Comparison of ENCODE assay signal across 1 cellular context in the genomic region with DNA sequence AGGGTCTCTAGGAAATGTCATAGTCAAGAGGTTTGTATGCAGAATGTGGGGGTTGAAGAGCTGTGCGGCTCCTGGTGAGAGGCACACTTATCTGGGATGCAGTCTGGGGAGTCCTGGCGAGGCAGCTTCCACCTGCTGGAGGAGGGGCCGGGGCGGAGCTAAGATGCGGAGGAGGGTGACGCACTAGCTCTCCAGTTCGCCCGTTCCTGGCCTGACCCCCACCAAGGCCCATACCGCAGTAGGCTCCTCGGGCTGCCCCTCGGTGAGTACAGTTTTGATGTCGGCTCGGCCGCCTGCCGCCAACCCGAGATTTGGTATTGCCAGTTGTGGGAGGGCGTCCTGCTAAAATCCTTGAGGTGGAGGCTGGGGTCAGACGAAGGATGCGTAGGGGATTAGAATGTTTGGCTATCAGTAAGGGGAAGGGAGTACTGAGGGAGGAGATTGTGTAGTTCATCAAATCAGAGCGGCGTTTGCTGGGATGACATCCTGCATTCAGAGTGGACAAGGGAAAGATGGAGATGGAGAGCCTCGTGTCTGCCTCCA.
TF ChIP-seq lines count a peak whose summit lies in the region.

SCG5 (plus strand) TSS at position 194 of the 543 bp plus-strand sequence. CDS start 1,883 bp downstream, outside the sequence.

TF ChIP-seq in K562, 482 proteins besides CTCF, POLR2A, EP300 and RAD21 (continued from another document and continues in another):
- TF ChIP-seq, protein P1, sequence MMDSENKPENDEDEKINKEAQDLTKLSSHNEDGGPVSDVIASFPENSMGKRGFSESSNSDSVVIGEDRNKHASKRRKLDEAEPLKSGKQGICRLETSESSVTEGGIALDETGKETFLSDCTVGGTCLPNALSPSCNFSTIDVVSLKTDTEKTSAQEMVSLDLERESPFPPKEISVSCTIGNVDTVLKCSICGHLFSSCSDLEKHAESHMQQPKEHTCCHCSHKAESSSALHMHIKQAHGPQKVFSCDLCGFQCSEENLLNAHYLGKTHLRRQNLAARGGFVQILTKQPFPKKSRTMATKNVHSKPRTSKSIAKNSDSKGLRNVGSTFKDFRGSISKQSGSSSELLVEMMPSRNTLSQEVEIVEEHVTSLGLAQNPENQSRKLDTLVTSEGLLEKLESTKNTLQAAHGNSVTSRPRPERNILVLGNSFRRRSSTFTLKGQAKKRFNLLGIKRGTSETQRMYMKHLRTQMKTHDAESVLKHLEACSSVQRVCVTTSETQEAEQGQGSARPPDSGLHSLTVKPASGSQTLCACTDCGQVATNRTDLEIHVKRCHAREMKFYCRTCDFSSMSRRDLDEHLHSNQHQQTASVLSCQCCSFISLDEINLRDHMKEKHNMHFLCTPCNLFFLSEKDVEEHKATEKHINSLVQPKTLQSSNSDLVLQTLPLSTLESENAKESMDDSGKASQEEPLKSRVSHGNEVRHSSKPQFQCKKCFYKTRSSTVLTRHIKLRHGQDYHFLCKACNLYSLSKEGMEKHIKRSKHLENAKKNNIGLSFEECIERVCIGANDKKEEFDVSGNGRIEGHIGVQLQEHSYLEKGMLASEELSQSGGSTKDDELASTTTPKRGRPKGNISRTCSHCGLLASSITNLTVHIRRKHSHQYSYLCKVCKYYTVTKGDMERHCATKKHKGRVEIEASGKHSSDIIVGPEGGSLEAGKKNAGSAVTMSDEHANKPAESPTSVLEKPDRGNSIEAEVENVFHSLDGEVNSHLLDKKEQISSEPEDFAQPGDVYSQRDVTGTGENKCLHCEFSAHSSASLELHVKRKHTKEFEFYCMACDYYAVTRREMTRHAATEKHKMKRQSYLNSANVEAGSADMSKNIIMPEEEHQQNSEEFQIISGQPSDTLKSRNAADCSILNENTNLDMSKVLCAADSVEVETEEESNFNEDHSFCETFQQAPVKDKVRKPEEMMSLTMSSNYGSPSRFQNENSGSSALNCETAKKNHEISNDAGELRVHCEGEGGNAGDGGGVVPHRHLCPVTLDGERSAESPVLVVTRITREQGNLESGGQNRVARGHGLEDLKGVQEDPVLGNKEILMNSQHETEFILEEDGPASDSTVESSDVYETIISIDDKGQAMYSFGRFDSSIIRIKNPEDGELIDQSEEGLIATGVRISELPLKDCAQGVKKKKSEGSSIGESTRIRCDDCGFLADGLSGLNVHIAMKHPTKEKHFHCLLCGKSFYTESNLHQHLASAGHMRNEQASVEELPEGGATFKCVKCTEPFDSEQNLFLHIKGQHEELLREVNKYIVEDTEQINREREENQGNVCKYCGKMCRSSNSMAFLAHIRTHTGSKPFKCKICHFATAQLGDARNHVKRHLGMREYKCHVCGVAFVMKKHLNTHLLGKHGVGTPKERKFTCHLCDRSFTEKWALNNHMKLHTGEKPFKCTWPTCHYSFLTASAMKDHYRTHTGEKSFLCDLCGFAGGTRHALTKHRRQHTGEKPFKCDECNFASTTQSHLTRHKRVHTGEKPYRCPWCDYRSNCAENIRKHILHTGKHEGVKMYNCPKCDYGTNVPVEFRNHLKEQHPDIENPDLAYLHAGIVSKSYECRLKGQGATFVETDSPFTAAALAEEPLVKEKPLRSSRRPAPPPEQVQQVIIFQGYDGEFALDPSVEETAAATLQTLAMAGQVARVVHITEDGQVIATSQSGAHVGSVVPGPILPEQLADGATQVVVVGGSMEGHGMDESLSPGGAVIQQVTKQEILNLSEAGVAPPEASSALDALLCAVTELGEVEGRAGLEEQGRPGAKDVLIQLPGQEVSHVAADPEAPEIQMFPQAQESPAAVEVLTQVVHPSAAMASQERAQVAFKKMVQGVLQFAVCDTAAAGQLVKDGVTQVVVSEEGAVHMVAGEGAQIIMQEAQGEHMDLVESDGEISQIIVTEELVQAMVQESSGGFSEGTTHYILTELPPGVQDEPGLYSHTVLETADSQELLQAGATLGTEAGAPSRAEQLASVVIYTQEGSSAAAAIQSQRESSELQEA (IDR thresholded peaks at IDR 0.05; ENCODE audit: low read depth) = no peak
- peak; percentile 20 for TF ChIP-seq PRDM10 (IDR thresholded peaks at IDR 0.05; ENCODE audit: partially characterized antibody)
- TF ChIP-seq MXD1 (CRISPR knock-in tag; IDR thresholded peaks at IDR 0.05; ENCODE audit: borderline replicate concordance, poor library complexity, severe bottlenecking) = no peak
- TF ChIP-seq MAZ (CRISPR knock-in tag; conservative IDR thresholded peaks at IDR 0.05 in 1 of 2, IDR thresholded peaks at IDR 0.05 in 1 of 2) = no peak
- no peak for TF ChIP-seq HDAC6 (IDR thresholded peaks at IDR 0.05; ENCODE audit: low read depth, low read length)
- no peak for TF ChIP-seq IRF1 (CRISPR knock-in tag; IDR thresholded peaks at IDR 0.05; ENCODE audit: borderline replicate concordance)
- TF ChIP-seq POLR2AphosphoS2 (IDR thresholded peaks at IDR 0.05; ENCODE audit: low read length) = peak; percentile 98
- TF ChIP-seq EGR1 (conservative IDR thresholded peaks at IDR 0.05) = peak; percentile 68; the same call in 1 of the 2 replicates
- no peak for TF ChIP-seq ZKSCAN8 (CRISPR knock-in tag; IDR thresholded peaks at IDR 0.05)
- TF ChIP-seq NFIC (IDR thresholded peaks at IDR 0.05) = no peak
- no peak for TF ChIP-seq GTF2B (IDR thresholded peaks at IDR 0.05; ENCODE audit: extremely low read depth, insufficient read length)
- no peak for TF ChIP-seq FOXK2 (conservative IDR thresholded peaks at IDR 0.05 in 1 of 2, IDR thresholded peaks at IDR 0.05 in 1 of 2; ENCODE audit: low read depth in 2 of 2)
- TF ChIP-seq ELF1 (tag; IDR thresholded peaks at IDR 0.05) = no peak
- peak; percentile 47; the same call in 1 of the 2 replicates for TF ChIP-seq ILF3 (IDR thresholded peaks at IDR 0.05; ENCODE audit: borderline replicate concordance)
- TF ChIP-seq ZNF592 (IDR thresholded peaks at IDR 0.05) = no peak
- TF ChIP-seq RB1 (IDR thresholded peaks at IDR 0.05; ENCODE audit: low read depth) = no peak
- TF ChIP-seq, protein P2, sequence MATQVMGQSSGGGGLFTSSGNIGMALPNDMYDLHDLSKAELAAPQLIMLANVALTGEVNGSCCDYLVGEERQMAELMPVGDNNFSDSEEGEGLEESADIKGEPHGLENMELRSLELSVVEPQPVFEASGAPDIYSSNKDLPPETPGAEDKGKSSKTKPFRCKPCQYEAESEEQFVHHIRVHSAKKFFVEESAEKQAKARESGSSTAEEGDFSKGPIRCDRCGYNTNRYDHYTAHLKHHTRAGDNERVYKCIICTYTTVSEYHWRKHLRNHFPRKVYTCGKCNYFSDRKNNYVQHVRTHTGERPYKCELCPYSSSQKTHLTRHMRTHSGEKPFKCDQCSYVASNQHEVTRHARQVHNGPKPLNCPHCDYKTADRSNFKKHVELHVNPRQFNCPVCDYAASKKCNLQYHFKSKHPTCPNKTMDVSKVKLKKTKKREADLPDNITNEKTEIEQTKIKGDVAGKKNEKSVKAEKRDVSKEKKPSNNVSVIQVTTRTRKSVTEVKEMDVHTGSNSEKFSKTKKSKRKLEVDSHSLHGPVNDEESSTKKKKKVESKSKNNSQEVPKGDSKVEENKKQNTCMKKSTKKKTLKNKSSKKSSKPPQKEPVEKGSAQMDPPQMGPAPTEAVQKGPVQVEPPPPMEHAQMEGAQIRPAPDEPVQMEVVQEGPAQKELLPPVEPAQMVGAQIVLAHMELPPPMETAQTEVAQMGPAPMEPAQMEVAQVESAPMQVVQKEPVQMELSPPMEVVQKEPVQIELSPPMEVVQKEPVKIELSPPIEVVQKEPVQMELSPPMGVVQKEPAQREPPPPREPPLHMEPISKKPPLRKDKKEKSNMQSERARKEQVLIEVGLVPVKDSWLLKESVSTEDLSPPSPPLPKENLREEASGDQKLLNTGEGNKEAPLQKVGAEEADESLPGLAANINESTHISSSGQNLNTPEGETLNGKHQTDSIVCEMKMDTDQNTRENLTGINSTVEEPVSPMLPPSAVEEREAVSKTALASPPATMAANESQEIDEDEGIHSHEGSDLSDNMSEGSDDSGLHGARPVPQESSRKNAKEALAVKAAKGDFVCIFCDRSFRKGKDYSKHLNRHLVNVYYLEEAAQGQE (CRISPR knock-in tag; IDR thresholded peaks at IDR 0.05; ENCODE audit: low read depth) = no peak
- no peak for TF ChIP-seq NFXL1 (CRISPR knock-in tag; IDR thresholded peaks at IDR 0.05)
- TF ChIP-seq ZNF764 (CRISPR knock-in tag; IDR thresholded peaks at IDR 0.05; ENCODE audit: low read depth) = no peak
- TF ChIP-seq ZNF445 (CRISPR knock-in tag; IDR thresholded peaks at IDR 0.05; ENCODE audit: low read depth) = no peak
- TF ChIP-seq CTCFL (IDR thresholded peaks at IDR 0.05; ENCODE audit: borderline replicate concordance, insufficient read depth, low read depth, low read length, poor library complexity, severe bottlenecking) = no peak
- TF ChIP-seq, protein P3, sequence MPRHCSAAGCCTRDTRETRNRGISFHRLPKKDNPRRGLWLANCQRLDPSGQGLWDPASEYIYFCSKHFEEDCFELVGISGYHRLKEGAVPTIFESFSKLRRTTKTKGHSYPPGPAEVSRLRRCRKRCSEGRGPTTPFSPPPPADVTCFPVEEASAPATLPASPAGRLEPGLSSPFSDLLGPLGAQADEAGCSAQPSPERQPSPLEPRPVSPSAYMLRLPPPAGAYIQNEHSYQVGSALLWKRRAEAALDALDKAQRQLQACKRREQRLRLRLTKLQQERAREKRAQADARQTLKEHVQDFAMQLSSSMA (CRISPR knock-in tag; IDR thresholded peaks at IDR 0.05) = no peak
